Comparison of ENCODE assay signal across 1 cellular context in genomic region chr9:128098017-128098935, GRCh38.
A peak's percentile ranks its signal among the peaks of the same experiment; 100 is the strongest.
TF ChIP-seq lines count a peak whose summit lies in the region.

No MANE protein-coding gene starts in this region.

TF ChIP-seq in HepG2, 621 proteins besides CTCF, POLR2A, EP300 and RAD21 (continued from another document):
- TF ChIP-seq RERE (CRISPR knock-in tag; IDR thresholded peaks at IDR 0.05; ENCODE audit: low read depth) (0 out of 2 replicates have a peak, but pooled peaks have one; percentile 10), NCOR1 (IDR thresholded peaks at IDR 0.05; ENCODE audit: borderline replicate concordance, low read length) (peak; percentile 69; the same call in 1 of the 2 replicates), THRA (CRISPR knock-in tag; IDR thresholded peaks at IDR 0.05; ENCODE audit: borderline replicate concordance) (peak; percentile 37; the same call in 1 of the 2 replicates), TRAFD1 (CRISPR knock-in tag; IDR thresholded peaks at IDR 0.05; ENCODE audit: borderline replicate concordance) (no peak), ZNF350 (CRISPR knock-in tag; IDR thresholded peaks at IDR 0.05; ENCODE audit: borderline replicate concordance, low read depth) (peak; percentile 20; the same call in 1 of the 2 replicates), ZSCAN22 (CRISPR knock-in tag; IDR thresholded peaks at IDR 0.05) (no peak; the same call in 1 of the 2 replicates), HOXA7 (CRISPR knock-in tag; IDR thresholded peaks at IDR 0.05) (no peak), EED (CRISPR knock-in tag; IDR thresholded peaks at IDR 0.05) (no peak), ZNF3 (CRISPR knock-in tag; IDR thresholded peaks at IDR 0.05) (0 out of 2 replicates have a peak, but pooled peaks have one; percentile 32), ZNF589 (CRISPR knock-in tag; conservative IDR thresholded peaks at IDR 0.05) (no peak), ZNF629 (CRISPR knock-in tag; conservative IDR thresholded peaks at IDR 0.05) (0 out of 2 replicates have a peak, but pooled peaks have one; percentile 10), GLI4 (CRISPR knock-in tag; IDR thresholded peaks at IDR 0.05; ENCODE audit: borderline replicate concordance) (0 out of 2 replicates have a peak, but pooled peaks have one; percentile 28), ZNF768 (CRISPR knock-in tag; IDR thresholded peaks at IDR 0.05) (0 out of 2 replicates have a peak, but pooled peaks have one; percentile 17)
